ENCODE assay signal across 23 cellular contexts in genomic region chr19:42168206-42168605, GRCh38. TPM values are rescaled to one million over a fixed set of nuclear protein-coding genes. Genes with fewer than 3 reads are reported as not detected.
DNase-seq lines count a peak whose midpoint lies in the region; ATAC-seq and TF ChIP-seq lines count a peak whose summit lies in the region.
"Had no signal": no experiment of that assay in that cellular context is flagged by ENCODE, and none has a peak within 500 bp of the region (broad histone marks: within the 10 kb centered on the region; RNA-seq: fewer than 3 reads in every experiment).

No MANE protein-coding gene starts in this region.

- H3K9me3 ChIP-seq in mammary epithelial cell (replicated peaks; ENCODE audit: insufficient read depth, low read length), result no peaks in the 10 kb centered on the region
- no peaks in the 10 kb centered on the region for H3K9me3 ChIP-seq in breast epithelium
- H3K9me3 ChIP-seq: A549; BE2C; BLaER1 treated with 17β-estradiol and CSF1 and Interleukin-3, amounts not matched to agents 10 nM and 100 nM had no signal

- no peaks in the 10 kb centered on the region for H3K9me3 Mint-ChIP-seq in activated T-helper 17 cell treated with anti-CD3 and anti-CD28 coated beads, Interleukin-2, amount 50 U/mL, for 72 hours
- no peaks in the 10 kb centered on the region for H3K9me3 Mint-ChIP-seq in endothelial cell (ENCODE audit: unreplicated experiment)
- H3K9me3 Mint-ChIP-seq: CD14-positive monocyte; CD4-positive, alpha-beta T cell; CD8-positive, alpha-beta memory T cell had no signal

- H3K4me3 ChIP-seq in mammary epithelial cell (replicated peaks in 1 of 3; ENCODE audit: insufficient read depth in 1 of 3, low read depth in 2 of 3, low read length in 3 of 3) (no peak overlapping the region), breast epithelium (no peak overlapping the region)
- H3K4me3 ChIP-seq: A549; BLaER1 treated with 17β-estradiol and CSF1 and Interleukin-3, amounts not matched to agents 10 nM and 100 nM; GM12878; GM23248 had no signal

- TF ChIP-seq CTCF in mammary epithelial cell (conservative IDR thresholded peaks at IDR 0.05 in 1 of 2, IDR thresholded peaks at IDR 0.05 in 1 of 2; ENCODE audit: extremely low read depth in 1 of 2, insufficient read depth in 1 of 2, low read depth in 1 of 2, low read length in 2 of 2) (no peak), breast epithelium (IDR thresholded peaks at IDR 0.05) (no peak), endothelial cell (IDR thresholded peaks at IDR 0.05; ENCODE audit: unreplicated experiment) (no peak)

- no peaks in the 10 kb centered on the region for H3K36me3 ChIP-seq in mammary epithelial cell (ENCODE audit: insufficient read depth, low read length)
- no peaks in the 10 kb centered on the region for H3K36me3 ChIP-seq in breast epithelium
- H3K36me3 ChIP-seq: BE2C; BLaER1 treated with 17β-estradiol and CSF1 and Interleukin-3, amounts not matched to agents 10 nM and 100 nM had no signal

- no TSS peak for BruUV-seq in mammary epithelial cell (replicated peaks; lab: Mats Ljungman, UMichigan)

- in situ Hi-C loops in mammary epithelial cell (cut with MboI; ENCODE audit: low sequenced_read_pairs in 2 of 2), result no loop called here

- 74% methylated on average over 3 of the region's 3 CpGs for WGBS in mammary epithelial cell (ENCODE audit: low coverage, missing lambda C conversion rate)

- H3K4me1 ChIP-seq in mammary epithelial cell (ENCODE audit: insufficient read depth, low read length) (peaks cover 4% of the 10 kb centered on the region), breast epithelium (no peaks in the 10 kb centered on the region)
- H3K4me1 ChIP-seq: BE2C had no signal

- peak overlapping the region; percentile 16 for H3K27ac Mint-ChIP-seq in activated T-helper 17 cell treated with anti-CD3 and anti-CD28 coated beads, Interleukin-2, amount 50 U/mL, for 72 hours
- H3K27ac Mint-ChIP-seq in endothelial cell (ENCODE audit: unreplicated experiment), result no peak overlapping the region
- H3K27ac Mint-ChIP-seq: CD4-positive, alpha-beta T cell; CD8-positive, alpha-beta memory T cell had no signal

- dilution Hi-C loops in mammary epithelial cell (cut with HindIII; ENCODE audit: low sequenced_read_pairs), result no loop called here

- H2AFZ ChIP-seq in mammary epithelial cell (ENCODE audit: low read depth, low read length), result no peak overlapping the region
- H2AFZ ChIP-seq: GM23248 had no signal

- no peak overlapping the region for H3K4me3 Mint-ChIP-seq in activated T-helper 17 cell treated with anti-CD3 and anti-CD28 coated beads, Interleukin-2, amount 50 U/mL, for 72 hours
- H3K4me3 Mint-ChIP-seq in endothelial cell (ENCODE audit: unreplicated experiment), result no peak overlapping the region
- H3K4me3 Mint-ChIP-seq: CD4-positive, alpha-beta T cell; CD8-positive, alpha-beta memory T cell had no signal

- no peaks in the 10 kb centered on the region for H3K27me3 Mint-ChIP-seq in activated T-helper 17 cell treated with anti-CD3 and anti-CD28 coated beads, Interleukin-2, amount 50 U/mL, for 72 hours
- H3K27me3 Mint-ChIP-seq in endothelial cell (ENCODE audit: unreplicated experiment), result peaks cover 15% of the 10 kb centered on the region
- H3K27me3 Mint-ChIP-seq: CD4-positive, alpha-beta T cell; CD8-positive, alpha-beta memory T cell had no signal

- ATAC-seq in activated T-helper 17 cell treated with anti-CD3 and anti-CD28 coated beads, Interleukin-2, amount 50 U/mL, for 72 hours (replicated peaks), result no peak
- ATAC-seq: GM12878 had no signal

- H3K27me3 ChIP-seq in mammary epithelial cell (ENCODE audit: insufficient read depth, low read length) (no peaks in the 10 kb centered on the region), breast epithelium (peaks cover 0 to 3% of the 10 kb centered on the region in 2 donors)
- H3K27me3 ChIP-seq: BE2C had no signal

- no peaks in the 10 kb centered on the region for H3K36me3 Mint-ChIP-seq in activated T-helper 17 cell treated with anti-CD3 and anti-CD28 coated beads, Interleukin-2, amount 50 U/mL, for 72 hours (ENCODE audit: low read depth)
- no peaks in the 10 kb centered on the region for H3K36me3 Mint-ChIP-seq in endothelial cell (ENCODE audit: low read depth, unreplicated experiment)
- H3K36me3 Mint-ChIP-seq: CD14-positive monocyte had no signal

- no peaks in the 10 kb centered on the region for H3K79me2 ChIP-seq in mammary epithelial cell (ENCODE audit: insufficient read depth, low read length)

- no peak overlapping the region for H3K27ac ChIP-seq in mammary epithelial cell (ENCODE audit: insufficient read depth, low read depth, low read length)
- H3K27ac ChIP-seq in breast epithelium, result no peak overlapping the region
- H3K27ac ChIP-seq: A549; BLaER1 treated with 17β-estradiol and CSF1 and Interleukin-3, amounts not matched to agents 10 nM and 100 nM; GM23248 had no signal

- H3K9ac ChIP-seq in mammary epithelial cell (ENCODE audit: insufficient read depth, low read length), result no peak overlapping the region
- H3K9ac ChIP-seq: BLaER1 treated with 17β-estradiol and CSF1 and Interleukin-3, amounts not matched to agents 10 nM and 100 nM; GM23248 had no signal

- DNase-seq in mammary epithelial cell (peak; percentile 32), breast epithelium (ENCODE audit: low spot score in 2 of 2) (no peak), foreskin melanocyte (peak; percentile 60), endothelial cell (ENCODE audit: low spot score) (no peak), MV-4-11 (lab: John Stamatoyannopoulos, UW) (no peak)
- DNase-seq: 8988T; ACHN; AML-193; BE2C; CD4-positive, alpha-beta T cell; CD8-positive, alpha-beta memory T cell; DMS 273 treated with DMSO at 0.1 percent for 48 hours; DMS79; EL; GDM1; GM23248; H7; HCEC 1CT had no signal

- intact Hi-C loops in mammary epithelial cell (cut with micrococcal nuclease) (no loop called here), breast epithelium (cut with DNase I; ENCODE audit: low total_unique reads) (no loop called here)

- TF ChIP-seq POLR2A in breast epithelium (IDR thresholded peaks at IDR 0.05), result no peak

- no peaks in the 10 kb centered on the region for H3K4me1 Mint-ChIP-seq in activated T-helper 17 cell treated with anti-CD3 and anti-CD28 coated beads, Interleukin-2, amount 50 U/mL, for 72 hours
- H3K4me1 Mint-ChIP-seq in endothelial cell (ENCODE audit: unreplicated experiment), result no peaks in the 10 kb centered on the region
- H3K4me1 Mint-ChIP-seq: CD14-positive monocyte; CD8-positive, alpha-beta memory T cell had no signal

- CTCF ChIA-PET in mammary epithelial cell (lab: Charles Lee; ENCODE audit: low non-redundant PET), result no interaction called here

- H4K20me1 ChIP-seq in mammary epithelial cell (ENCODE audit: insufficient read depth, low read length), result no peaks in the 10 kb centered on the region

- no peak overlapping the region for H3K4me2 ChIP-seq in mammary epithelial cell (ENCODE audit: insufficient read depth, low read depth, low read length)
- H3K4me2 ChIP-seq: A549 had no signal

RNA-seq across cellular contexts. Expression of gene POU2F2, which starts 36.0 kb away (rescaled TPM):
- total RNA-seq in mammary epithelial cell (10 to 100 TPM in 1 of 2 donors, under 1 TPM in 1; 0.83 to 12.5 TPM), breast epithelium (1 to 10 TPM; 1.2 to 2.9 (median 1.6) TPM), endothelial cell (ENCODE audit: unreplicated experiment) (5.7 TPM)
- 1.3 TPM for polyA plus RNA-seq in mammary epithelial cell
- polyA minus RNA-seq in mammary epithelial cell, result not detected
- total RNA-seq in activated T-helper 17 cell treated with anti-CD3 and anti-CD28 coated beads, Interleukin-2, amount 50 U/mL, for 72 hours, result 10 to 100 TPM; 33.1 to 95.9 TPM

RNA-seq across cellular contexts. Expression of gene DEDD2, which starts 49.3 kb away (rescaled TPM):
- total RNA-seq in mammary epithelial cell (10 to 100 TPM; 17.3 to 32.3 TPM), breast epithelium (10 to 100 TPM; 31.4 to 64.0 (median 37.0) TPM), endothelial cell (ENCODE audit: unreplicated experiment) (27.1 TPM)
- polyA plus RNA-seq in mammary epithelial cell, result 31.8 TPM
- 13.2 TPM for polyA minus RNA-seq in mammary epithelial cell
- total RNA-seq in activated T-helper 17 cell treated with anti-CD3 and anti-CD28 coated beads, Interleukin-2, amount 50 U/mL, for 72 hours, result 10 to 100 TPM; 37.4 to 45.7 TPM

RNA-seq across cellular contexts. Expression of gene ZNF526, which starts 51.9 kb away (rescaled TPM):
- total RNA-seq in mammary epithelial cell (10 to 100 TPM; 11.2 to 15.8 TPM), breast epithelium (1 to 10 TPM; 4.0 to 6.9 (median 6.0) TPM), endothelial cell (ENCODE audit: unreplicated experiment) (13.9 TPM)
- polyA plus RNA-seq in mammary epithelial cell, result 8.6 TPM
- polyA minus RNA-seq in mammary epithelial cell, result 22.8 TPM
- 10 to 100 TPM; 17.2 to 18.0 TPM for total RNA-seq in activated T-helper 17 cell treated with anti-CD3 and anti-CD28 coated beads, Interleukin-2, amount 50 U/mL, for 72 hours

Comparison
In these comparisons a context has a peak if more than half of its experiments do, and no peak if none do; other contexts are left out.
1. DNase-seq: peak in mammary epithelial cell (single experiment) and foreskin melanocyte (single experiment); none in breast epithelium (0 of 2), endothelial cell (single experiment) and MV-4-11 (single experiment).